In genomic region chr17:14317383-14317782, GRCh38 we compare ENCODE assay signal across 22 cellular contexts. TPM values are rescaled to one million over a fixed set of nuclear protein-coding genes. Genes with fewer than 3 reads are reported as not detected.
DNase-seq lines count a peak whose midpoint lies in the region; ATAC-seq and TF ChIP-seq lines count a peak whose summit lies in the region.
"Had no signal": no experiment of that assay in that cellular context is flagged by ENCODE, and none has a peak within 500 bp of the region (broad histone marks: within the 10 kb centered on the region; RNA-seq: fewer than 3 reads in every experiment).

No MANE protein-coding gene starts in this region.

- H3K4me1 Mint-ChIP-seq in HFFc6 (ENCODE audit: low read depth), result peaks cover 36% of the 10 kb centered on the region
- H3K4me1 Mint-ChIP-seq in stimulated activated effector memory CD8-positive, alpha-beta T cell treated with anti-CD3 and anti-CD28 coated beads, Interleukin-12 subunit alpha, Interleukin-12 subunit beta, amount 100 ng/mL, for 72 hours, result peaks cover 68% of the 10 kb centered on the region

- H3K4me3 Mint-ChIP-seq in HFFc6, result no peak overlapping the region
- H3K4me3 Mint-ChIP-seq in stimulated activated effector memory CD8-positive, alpha-beta T cell treated with anti-CD3 and anti-CD28 coated beads, Interleukin-12 subunit alpha, Interleukin-12 subunit beta, amount 100 ng/mL, for 72 hours, result no peak overlapping the region
- H3K4me3 Mint-ChIP-seq: activated CD8-positive, alpha-beta memory T cell treated with anti-CD3 and anti-CD28 coated beads, Interleukin-2, amount 10 ng/mL, durations not matched to agents 7 days and 5 days had no signal

- peak overlapping the region; percentile 57; the same call in 1 of the 2 replicates for H3K9ac ChIP-seq in iPS-20b (ENCODE audit: low read depth, low read length)

- ATAC-seq in left ventricle myocardium superior (no peak), esophagus mucosa (no peak)
- ATAC-seq in stimulated activated effector memory CD8-positive, alpha-beta T cell treated with anti-CD3 and anti-CD28 coated beads, Interleukin-12 subunit alpha, Interleukin-12 subunit beta, amount 100 ng/mL, for 72 hours, result no peak
- ATAC-seq: activated CD8-positive, alpha-beta memory T cell treated with anti-CD3 and anti-CD28 coated beads, Interleukin-2, amount 10 ng/mL, durations not matched to agents 7 days and 5 days; left lung; stimulated activated naive CD8-positive, alpha-beta T cell treated with anti-CD3 and anti-CD28 coated beads, Interleukin-15, Interleukin-2, amounts not matched to agents 100 U/mL and 50 U/mL, for 24 hours had no signal

- no peaks in the 10 kb centered on the region for H3K4me1 ChIP-seq in right atrium auricular region
- peaks cover 28% of the 10 kb centered on the region for H3K4me1 ChIP-seq in iPS-20b (ENCODE audit: insufficient read depth, low read length)
- H3K4me1 ChIP-seq: tibial artery had no signal

- H3K4me3 ChIP-seq in right atrium auricular region (no peak overlapping the region), iPS-20b (ENCODE audit: low read length) (no peak overlapping the region; the same call in 1 of the 2 replicates)
- H3K4me3 ChIP-seq: heart right ventricle, left lung, SK-N-MC, tibial artery had no signal

- no peaks in the 10 kb centered on the region for H3K36me3 ChIP-seq in right atrium auricular region
- H3K36me3 ChIP-seq in iPS-20b (ENCODE audit: insufficient read depth, low read depth, low read length), result no peaks in the 10 kb centered on the region; the same call in 1 of the 2 replicates
- H3K36me3 ChIP-seq: heart right ventricle, left lung, tibial artery had no signal

- no peaks in the 10 kb centered on the region for H3K9me3 Mint-ChIP-seq in HFFc6
- H3K9me3 Mint-ChIP-seq in stimulated activated effector memory CD8-positive, alpha-beta T cell treated with anti-CD3 and anti-CD28 coated beads, Interleukin-12 subunit alpha, Interleukin-12 subunit beta, amount 100 ng/mL, for 72 hours, result no peaks in the 10 kb centered on the region

- DNase-seq in right atrium auricular region (ENCODE audit: low spot score), result peak; percentile 13
- no peak for DNase-seq in left ventricle myocardium superior
- no peak for DNase-seq in HFFc6
- no peak for DNase-seq in stimulated activated effector memory CD8-positive, alpha-beta T cell treated with anti-CD3 and anti-CD28 coated beads, Interleukin-12 subunit alpha, Interleukin-12 subunit beta, amount 100 ng/mL, for 72 hours (ENCODE audit: low spot score in 2 of 2)
- DNase-seq in effector CD8-positive, alpha-beta T cell (lab: John Stamatoyannopoulos, UW), result no peak
- DNase-seq in activated CD4-positive, CD25-positive, alpha-beta regulatory T cell treated with anti-CD3 and anti-CD28 coated beads, Interleukin-2, amount 50 U/mL, for 72 hours, result no peak
- DNase-seq: activated CD8-positive, alpha-beta memory T cell treated with anti-CD3 and anti-CD28 coated beads, Interleukin-2, amount 10 ng/mL, durations not matched to agents 7 days and 5 days; activated gamma-delta T cell; amygdala; caudate nucleus; heart right ventricle; left lung; midbrain; NCI-H187; NCI-H69; RPMI8226; stimulated activated CD4-positive, alpha-beta T cell treated with anti-CD3 and anti-CD28 coated beads, Interleukin-2, amount 100 ng/mL, for 48 hours; stimulated activated naive CD8-positive, alpha-beta T cell treated with anti-CD3 and anti-CD28 coated beads, Interleukin-15, Interleukin-2, amounts not matched to agents 100 U/mL and 50 U/mL, for 24 hours; tibial artery had no signal

- H3K27me3 ChIP-seq in right atrium auricular region (peaks cover 0 to 3% of the 10 kb centered on the region in 2 donors), iPS-20b (ENCODE audit: insufficient read depth, low read length) (peaks cover 23% of the 10 kb centered on the region)

- no peaks in the 10 kb centered on the region for H3K9me3 ChIP-seq in right atrium auricular region
- no peaks in the 10 kb centered on the region for H3K9me3 ChIP-seq in iPS-20b (ENCODE audit: insufficient read depth, low read depth, low read length)
- H3K9me3 ChIP-seq: heart right ventricle, left lung, tibial artery had no signal

- H3K27ac Mint-ChIP-seq in HFFc6, result 0 out of 2 replicates have a peak overlapping the region, but pooled peaks have one; percentile 4
- H3K27ac Mint-ChIP-seq in stimulated activated effector memory CD8-positive, alpha-beta T cell treated with anti-CD3 and anti-CD28 coated beads, Interleukin-12 subunit alpha, Interleukin-12 subunit beta, amount 100 ng/mL, for 72 hours, result peak overlapping the region; percentile 63
- H3K27ac Mint-ChIP-seq: activated CD8-positive, alpha-beta memory T cell treated with anti-CD3 and anti-CD28 coated beads, Interleukin-2, amount 10 ng/mL, durations not matched to agents 7 days and 5 days had no signal

- no peak overlapping the region for H3K27ac ChIP-seq in right atrium auricular region
- no peak overlapping the region for H3K27ac ChIP-seq in iPS-20b (ENCODE audit: low read length)
- H3K27ac ChIP-seq: heart right ventricle, left lung, SK-N-MC, tibial artery had no signal

- H3K36me3 Mint-ChIP-seq in HFFc6 (ENCODE audit: low read depth), result peaks cover 22% of the 10 kb centered on the region
- peaks cover 10% of the 10 kb centered on the region for H3K36me3 Mint-ChIP-seq in stimulated activated effector memory CD8-positive, alpha-beta T cell treated with anti-CD3 and anti-CD28 coated beads, Interleukin-12 subunit alpha, Interleukin-12 subunit beta, amount 100 ng/mL, for 72 hours

- intact Hi-C loops in left ventricle myocardium superior (cut with micrococcal nuclease), result no loop called here

- peaks cover 2% of the 10 kb centered on the region; the same call in 1 of the 2 replicates for H3K27me3 Mint-ChIP-seq in HFFc6 (ENCODE audit: insufficient read depth)
- H3K27me3 Mint-ChIP-seq: activated CD8-positive, alpha-beta memory T cell treated with anti-CD3 and anti-CD28 coated beads, Interleukin-2, amount 10 ng/mL, durations not matched to agents 7 days and 5 days had no signal

- TF ChIP-seq CTCF in right atrium auricular region (IDR thresholded peaks at IDR 0.05) (no peak), HFFc6 (IDR thresholded peaks at IDR 0.05) (no peak)

RNA-seq across cellular contexts. Expression of gene HS3ST3B1, which starts 16.5 kb away (rescaled TPM):
- total RNA-seq in right atrium auricular region, result 1 to 10 TPM in 1 of 2 donors, under 1 TPM in 1; 0.78 to 2.8 TPM
- 1.7 TPM for total RNA-seq in left ventricle myocardium superior
- 10 to 100 TPM; 18.3 to 24.6 (median 22.3) TPM for total RNA-seq in HFFc6 (2021; fragmentation: NEBNext Ultra II Directional; extraction: Animal tissue kit (Norgen Biotek cat#: 25700))
- 2.5 TPM for total RNA-seq in esophagus mucosa
